In the genomic region with DNA sequence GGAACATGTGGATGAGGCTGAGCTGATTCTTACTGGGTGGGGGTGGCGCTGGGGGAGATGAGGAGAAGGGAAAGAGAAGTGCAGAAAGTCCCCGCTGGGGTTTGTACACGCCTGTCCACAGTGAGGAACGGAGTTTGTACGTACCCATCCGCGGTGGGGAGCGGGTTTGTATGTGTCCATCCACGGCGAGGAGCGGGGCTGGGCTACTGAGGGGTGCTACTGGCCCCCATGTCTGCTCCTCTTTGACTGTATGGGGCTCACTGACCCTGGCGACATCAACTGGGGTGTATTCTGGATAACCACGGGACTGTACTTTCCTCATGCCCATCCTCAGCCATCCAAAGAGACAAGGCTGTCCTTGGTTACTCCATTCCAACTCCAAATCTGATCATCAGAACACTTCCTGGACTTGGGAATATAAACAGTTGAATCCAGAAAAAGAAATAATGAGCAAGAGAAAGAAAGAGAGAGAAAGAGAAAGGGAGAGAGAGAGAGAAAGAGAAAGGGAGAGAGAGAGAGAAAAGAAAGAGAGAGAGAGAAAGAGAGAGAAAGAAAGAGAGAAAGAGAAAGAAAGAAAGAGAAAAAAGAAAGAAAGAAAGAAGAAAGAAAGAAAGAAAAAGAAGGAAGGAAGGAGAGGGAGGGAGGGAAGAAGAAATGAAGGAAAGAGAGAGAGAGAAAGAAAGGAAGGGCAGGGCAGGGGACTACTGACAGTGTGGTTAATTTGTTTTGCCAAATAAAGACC, we compare ENCODE assay signal across 28 cellular contexts. TPM values are rescaled to one million over a fixed set of nuclear protein-coding genes. Genes with fewer than 3 reads are reported as not detected.
DNase-seq lines count a peak whose midpoint lies in the region; ATAC-seq and TF ChIP-seq lines count a peak whose summit lies in the region.
"Had no signal": no experiment of that assay in that cellular context is flagged by ENCODE, and none has a peak within 500 bp of the region (broad histone marks: within the 10 kb centered on the region; RNA-seq: fewer than 3 reads in every experiment).

No MANE protein-coding gene starts in this region.

- CTCF ChIA-PET in T-cell (lab: Charles Lee), result interaction anchor here in 1 of 2 donors (0.6 to 0.8 kb wide), 3 partner anchors 9 to 33 kb away, joined by 3 to 9 read pairs (median 3); no protein-coding TSS in a partner anchor

- H3K4me1 Mint-ChIP-seq in T-cell, result peaks cover 68 to 87% (median 84%) of the 10 kb centered on the region in 3 donors
- peaks cover 63% of the 10 kb centered on the region for H3K4me1 Mint-ChIP-seq in activated naive CD8-positive, alpha-beta T cell treated with anti-CD3 and anti-CD28 coated beads, Interleukin-2, amount 10 ng/mL, durations not matched to agents 7 days and 5 days
- no peaks in the 10 kb centered on the region for H3K4me1 Mint-ChIP-seq in mesothelial cell of epicardium

- H3K4me3 ChIP-seq in sigmoid colon, result no peak overlapping the region
- H3K4me3 ChIP-seq: adrenal gland, heart left ventricle, Peyer's patch, right atrium auricular region, SJCRH30, transverse colon had no signal

- 91 to 93% methylated on average over 13 of the region's 13 CpGs for WGBS in sigmoid colon, 2 donors

- POLR2A ChIA-PET in T-cell (lab: Charles Lee), result interaction anchor here in 1 of 2 donors (0.6 kb wide), 1 partner anchor 23 kb away, joined by 6 read pairs; no protein-coding TSS in a partner anchor
- POLR2A ChIA-PET in activated naive CD8-positive, alpha-beta T cell treated with anti-CD3 and anti-CD28 coated beads, Interleukin-2, amount 10 ng/mL, durations not matched to agents 7 days and 5 days (lab: Charles Lee), result interaction anchor here (0.9 kb wide), 1 partner anchor 28 kb away, joined by 3 read pairs; no protein-coding TSS in a partner anchor

- H3K9me3 Mint-ChIP-seq in T-cell, result no peaks in the 10 kb centered on the region
- H3K9me3 Mint-ChIP-seq in activated naive CD8-positive, alpha-beta T cell treated with anti-CD3 and anti-CD28 coated beads, Interleukin-2, amount 10 ng/mL, durations not matched to agents 7 days and 5 days, result no peaks in the 10 kb centered on the region
- H3K9me3 Mint-ChIP-seq in mesothelial cell of epicardium, result no peaks in the 10 kb centered on the region
- H3K9me3 Mint-ChIP-seq: stimulated activated naive CD8-positive, alpha-beta T cell treated with anti-CD3 and anti-CD28 coated beads, Interleukin-15, Interleukin-2, amounts not matched to agents 100 ng/mL and 50 ng/mL, for 24 hours had no signal

- H3K27me3 Mint-ChIP-seq in T-cell (no peaks in the 10 kb centered on the region), mesothelial cell of epicardium (ENCODE audit: low read depth) (peaks cover 64% of the 10 kb centered on the region)
- no peaks in the 10 kb centered on the region for H3K27me3 Mint-ChIP-seq in activated naive CD8-positive, alpha-beta T cell treated with anti-CD3 and anti-CD28 coated beads, Interleukin-2, amount 10 ng/mL, durations not matched to agents 7 days and 5 days
- H3K27me3 Mint-ChIP-seq: stimulated activated naive CD8-positive, alpha-beta T cell treated with anti-CD3 and anti-CD28 coated beads, Interleukin-15, Interleukin-2, amounts not matched to agents 100 ng/mL and 50 ng/mL, for 24 hours had no signal

- DNase-seq in Right ventricle myocardium inferior (ENCODE audit: missing footprints) (peak; percentile 69), left cardiac atrium (no peak), T-cell (no peak), sigmoid colon (peak; percentile 58), HT-29 (ENCODE audit: low spot score) (no peak), mesothelial cell of epicardium (ENCODE audit: low spot score in 2 of 2, unreplicated experiment in 2 of 2) (no peak)
- DNase-seq in activated naive CD8-positive, alpha-beta T cell treated with anti-CD3 and anti-CD28 coated beads, Interleukin-2, amount 10 ng/mL, durations not matched to agents 7 days and 5 days, result peak; percentile 25
- DNase-seq: activated CD4-positive, alpha-beta T cell treated with anti-CD3 and anti-CD28 coated beads, Interleukin-2, amount 50 U/mL, for 48 hours; adrenal gland; effector CD8-positive, alpha-beta T cell; heart left ventricle; Karpas-422; left colon; mesenchymal stem cell; MV-4-11; NCI-H510A treated with DMSO at 0.1 percent for 48 hours; NK-92 treated with Interleukin-12 subunit alpha and Interleukin-12 subunit beta, amount 100 ng/mL, for 24 hours; SJCRH30; stimulated activated CD4-positive, alpha-beta T cell treated with anti-CD3 and anti-CD28 coated beads, Interleukin-12 subunit alpha, Interleukin-12 subunit beta, amount 100 ng/mL, for 4 hours; transverse colon had no signal

- H3K36me3 Mint-ChIP-seq in T-cell (peaks cover 19% of the 10 kb centered on the region), mesothelial cell of epicardium (no peaks in the 10 kb centered on the region)
- H3K36me3 Mint-ChIP-seq in activated naive CD8-positive, alpha-beta T cell treated with anti-CD3 and anti-CD28 coated beads, Interleukin-2, amount 10 ng/mL, durations not matched to agents 7 days and 5 days, result peaks cover 51% of the 10 kb centered on the region
- H3K36me3 Mint-ChIP-seq: brain had no signal

- peak overlapping the region in 1 of 3 donors; percentile 33 for H3K4me3 Mint-ChIP-seq in T-cell
- H3K4me3 Mint-ChIP-seq in activated naive CD8-positive, alpha-beta T cell treated with anti-CD3 and anti-CD28 coated beads, Interleukin-2, amount 10 ng/mL, durations not matched to agents 7 days and 5 days, result peak overlapping the region; percentile 48
- H3K4me3 Mint-ChIP-seq in mesothelial cell of epicardium, result no peak overlapping the region
- H3K4me3 Mint-ChIP-seq: brain; stimulated activated naive CD8-positive, alpha-beta T cell treated with anti-CD3 and anti-CD28 coated beads, Interleukin-15, Interleukin-2, amounts not matched to agents 100 ng/mL and 50 ng/mL, for 24 hours had no signal

- intact Hi-C loops in Right ventricle myocardium inferior (cut with DNase I), result no loop called here
- intact Hi-C loops in left cardiac atrium (cut with DNase I), result no loop called here
- intact Hi-C loops in sigmoid colon (cut with DNase I), result no loop called here

- H3K36me3 ChIP-seq in sigmoid colon, result no peaks in the 10 kb centered on the region
- H3K36me3 ChIP-seq: adrenal gland, heart left ventricle, Peyer's patch, right atrium auricular region, SJCRH30, transverse colon had no signal

- no peak for TF ChIP-seq CTCF in sigmoid colon (IDR thresholded peaks at IDR 0.05)
- TF ChIP-seq CTCF in mesothelial cell of epicardium (IDR thresholded peaks at IDR 0.05; ENCODE audit: unreplicated experiment), result no peak

- H3K27ac ChIP-seq in sigmoid colon, result no peak overlapping the region
- H3K27ac ChIP-seq: adrenal gland, heart left ventricle, Peyer's patch, right atrium auricular region, SJCRH30, transverse colon had no signal

- ATAC-seq in Right ventricle myocardium inferior (no peak), left cardiac atrium (no peak), T-cell (replicated peaks in 1 of 4) (no peak), HG02973 (IDR thresholded peaks at IDR 0.05; ENCODE audit: unreplicated experiment) (no peak)
- ATAC-seq in activated naive CD8-positive, alpha-beta T cell treated with anti-CD3 and anti-CD28 coated beads, Interleukin-2, amount 10 ng/mL, durations not matched to agents 7 days and 5 days (ENCODE audit: low read depth), result no peak
- ATAC-seq: heart left ventricle, left colon had no signal

- H3K27me3 ChIP-seq in sigmoid colon, result no peaks in the 10 kb centered on the region
- H3K27me3 ChIP-seq: adrenal gland, Peyer's patch, right atrium auricular region, SJCRH30, transverse colon had no signal

- H3K27ac Mint-ChIP-seq in T-cell, result peak overlapping the region; percentile 77 to 81
- H3K27ac Mint-ChIP-seq in activated naive CD8-positive, alpha-beta T cell treated with anti-CD3 and anti-CD28 coated beads, Interleukin-2, amount 10 ng/mL, durations not matched to agents 7 days and 5 days, result peak overlapping the region; percentile 79
- no peak overlapping the region for H3K27ac Mint-ChIP-seq in mesothelial cell of epicardium
- H3K27ac Mint-ChIP-seq: brain; stimulated activated naive CD8-positive, alpha-beta T cell treated with anti-CD3 and anti-CD28 coated beads, Interleukin-15, Interleukin-2, amounts not matched to agents 100 ng/mL and 50 ng/mL, for 24 hours had no signal

- TF ChIP-seq POLR2A in sigmoid colon (IDR thresholded peaks at IDR 0.05), result no peak

- H3K9me3 ChIP-seq in sigmoid colon, result no peaks in the 10 kb centered on the region
- H3K9me3 ChIP-seq: adrenal gland, heart left ventricle, Peyer's patch, right atrium auricular region, SJCRH30, transverse colon had no signal

- H3K4me1 ChIP-seq in sigmoid colon, result peaks cover 0 to 16% (median 12%) of the 10 kb centered on the region in 4 donors
- H3K4me1 ChIP-seq: Peyer's patch had no signal

- TF ChIP-seq EP300 in sigmoid colon (IDR thresholded peaks at IDR 0.05), result no peak

RNA-seq across cellular contexts. Expression of gene MAL, which starts 21.0 kb away (rescaled TPM):
- total RNA-seq in Right ventricle myocardium inferior (8.7 TPM), left cardiac atrium (1 to 10 TPM; 5.8 to 7.8 TPM), T-cell (100 to 1,000 TPM; 129 to 179 (median 150) TPM), sigmoid colon (10 to 100 TPM in 3 of 4 donors, 1 to 10 TPM in 1; 7.6 to 28.9 (median 15.9) TPM), mesothelial cell of epicardium (not detected in 3 replicates)
- 100 to 1,000 TPM; 174 to 184 TPM for total RNA-seq in activated naive CD8-positive, alpha-beta T cell treated with anti-CD3 and anti-CD28 coated beads, Interleukin-2, amount 10 ng/mL, durations not matched to agents 7 days and 5 days
- 1 to 10 TPM in 2 of 3 donors, under 1 TPM in 1; 0.69 to 8.4 (median 7.4) TPM for polyA plus RNA-seq in sigmoid colon
- not detected in 2 replicates for total RNA-seq in HT-29 (2014; rRNA removed; shearing (Covaris generic))
- total RNA-seq: fibroblast of villous mesenchyme, H4, osteoblast, SJCRH30 had no signal

Comparison
In these comparisons a context has a peak if more than half of its experiments do, and no peak if none do; other contexts are left out.
1. DNase-seq: peak in Right ventricle myocardium inferior (single experiment), activated naive CD8-positive, alpha-beta T cell treated with anti-CD3 and anti-CD28 coated beads, Interleukin-2, amount 10 ng/mL, durations not matched to agents 7 days and 5 days (single experiment) and sigmoid colon (single experiment); none in left cardiac atrium (single experiment), T-cell (0 of 34), HT-29 (single experiment) and mesothelial cell of epicardium (0 of 2).
2. RNA of gene MAL, which starts 21.0 kb away (total RNA-seq): 174 to 184 TPM in activated naive CD8-positive, alpha-beta T cell treated with anti-CD3 and anti-CD28 coated beads, Interleukin-2, amount 10 ng/mL, durations not matched to agents 7 days and 5 days and 129 to 179 TPM in T-cell; 7.6 to 28.9 TPM in sigmoid colon, 8.7 TPM in Right ventricle myocardium inferior (single experiment), 5.8 to 7.8 TPM in left cardiac atrium, not detected in HT-29 and not detected in mesothelial cell of epicardium; every median in the first group is over 4 times any median in the second.